Comparison of ENCODE assay signal across 15 cellular contexts in genomic region chr13:64057372-64058020, GRCh38.
A peak's percentile ranks its signal among the peaks of the same experiment; 100 is the strongest.
DNase-seq lines count a peak whose midpoint lies in the region; ATAC-seq, FAIRE-seq and TF ChIP-seq lines count a peak whose summit lies in the region.
"Had no signal": no experiment of that assay in that cellular context is flagged by ENCODE, and none has a peak within 500 bp of the region (broad histone marks: within the 10 kb centered on the region; RNA-seq: fewer than 3 reads in every experiment).

No MANE protein-coding gene starts in this region.

- TF ChIP-seq CTCF in GM12878 (IDR thresholded peaks at IDR 0.05 in 2 of 3, conservative IDR thresholded peaks at IDR 0.05 in 1 of 3; ENCODE audit: control insufficient read depth in 2 of 3, extremely low read depth in 1 of 3, insufficient read depth in 1 of 3, low read depth in 3 of 3, low read length in 3 of 3) (no peak), foreskin fibroblast (IDR thresholded peaks at IDR 0.05; ENCODE audit: low read depth, low read length) (no peak)

- no peaks in the 10 kb centered on the region for H3K27me3 ChIP-seq in BLaER1 treated with 17β-estradiol and CSF1 and Interleukin-3, amounts not matched to agents 10 nM and 100 nM
- no peaks in the 10 kb centered on the region for H3K27me3 ChIP-seq in GM12878 (replicated peaks in 1 of 2; ENCODE audit: control insufficient read depth in 2 of 2, insufficient read depth in 2 of 2, low read length in 1 of 2)

- H3K9ac ChIP-seq in BLaER1 treated with 17β-estradiol and CSF1 and Interleukin-3, amounts not matched to agents 10 nM and 100 nM = no peak overlapping the region
- no peak overlapping the region for H3K9ac ChIP-seq in GM12878 (ENCODE audit: control insufficient read depth, insufficient read depth, low read length)
- H3K9ac ChIP-seq: KMS-11 had no signal

- RAD21 ChIA-PET in GM12878 (lab: Charles Lee; ENCODE audit: unreplicated experiment) = interaction anchor here (1.1 to 1.5 kb wide), 2 partner anchors 12 to 13 kb away, joined by 3 read pairs; no protein-coding TSS in a partner anchor

- H3K4me3 ChIP-seq in BLaER1 treated with 17β-estradiol and CSF1 and Interleukin-3, amounts not matched to agents 10 nM and 100 nM = no peak overlapping the region; a peak in 1 of 20 replicates
- H3K4me3 ChIP-seq in GM12878 (no peak overlapping the region), foreskin fibroblast (ENCODE audit: low read depth in 1 of 2, low read length in 2 of 2) (no peak overlapping the region)

- TF ChIP-seq POLR2A in GM12878 (IDR thresholded peaks at IDR 0.05; ENCODE audit: low read depth, low read length) (no peak), erythroblast (IDR thresholded peaks at IDR 0.05; ENCODE audit: low read length) (no peak)

- SMC1A ChIA-PET in GM12878 (lab: Charles Lee; ENCODE audit: uncharacterized antibody, unreplicated experiment) = interaction anchor here (1.0 to 2.7 kb wide), 3 partner anchors 9 to 13 kb away, joined by 3 to 11 read pairs (median 4); no protein-coding TSS in a partner anchor

- H3K36me3 ChIP-seq in BLaER1 treated with 17β-estradiol and CSF1 and Interleukin-3, amounts not matched to agents 10 nM and 100 nM = no peaks in the 10 kb centered on the region
- no peaks in the 10 kb centered on the region for H3K36me3 ChIP-seq in GM12878 (ENCODE audit: control insufficient read depth in 2 of 2, insufficient read depth in 2 of 2, low read length in 1 of 2)

- H3K79me2 ChIP-seq in GM12878 (ENCODE audit: control insufficient read depth, insufficient read depth, low read length) = no peaks in the 10 kb centered on the region

- DNase-seq in HuH-7.5 (ENCODE audit: low spot score) (peak; percentile 9), OCI-M1 (lab: John Stamatoyannopoulos, UW) (peak; percentile 54), GM12878 (ENCODE audit: low read depth, low spot score) (no peak), erythroblast (lab: John Stamatoyannopoulos, UW) (no peak), NCI-H774 (lab: John Stamatoyannopoulos, UW) (no peak), foreskin fibroblast (no peak), medulla oblongata (ENCODE audit: extremely low spot score) (no peak)
- DNase-seq: CD4-positive, alpha-beta memory T cell; DMS79 treated with DMSO at 0.1 percent for 48 hours; GF-D8; H9 had no signal

- H3K9me3 ChIP-seq in BLaER1 treated with 17β-estradiol and CSF1 and Interleukin-3, amounts not matched to agents 10 nM and 100 nM (replicated peaks in 1 of 11) = peaks cover 0 to 13% (median 9%) of the 10 kb centered on the region in 11 experiments; a peak in 9 of 22 replicates
- no peaks in the 10 kb centered on the region for H3K9me3 ChIP-seq in GM12878 (replicated peaks; ENCODE audit: control insufficient read depth, insufficient read depth, low read length)

- CTCF ChIA-PET in GM12878 (lab: Yijun Ruan, JAX) = interaction anchor here (1.1 to 1.8 kb wide), 3 partner anchors 14 to 33 kb away, joined by 3 read pairs; no protein-coding TSS in a partner anchor

- WGBS in GM12878 (ENCODE audit: insufficient coverage, insufficient replicate concordance, low lambda C conversion rate, missing lambda C conversion rate) = 0% methylated on average over 2 of the region's 2 CpGs

- H3K4me2 ChIP-seq in BLaER1 treated with 17β-estradiol and CSF1 and Interleukin-3, amounts not matched to agents 10 nM and 100 nM = peak overlapping the region in 10 of 11 experiments; percentile 16 to 81 (median 60); a peak in 17 of 22 replicates
- no peak overlapping the region for H3K4me2 ChIP-seq in GM12878 (ENCODE audit: control insufficient read depth, insufficient read depth)
- H3K4me2 ChIP-seq: KMS-11 had no signal

- H2AFZ ChIP-seq in GM12878 (ENCODE audit: control insufficient read depth, low read depth, low read length) = no peak overlapping the region

- no peaks in the 10 kb centered on the region for H4K20me1 ChIP-seq in BLaER1 treated with 17β-estradiol and CSF1 and Interleukin-3, amounts not matched to agents 10 nM and 100 nM
- no peaks in the 10 kb centered on the region for H4K20me1 ChIP-seq in GM12878 (ENCODE audit: control insufficient read depth, insufficient read depth)

- H3K27ac ChIP-seq in BLaER1 treated with 17β-estradiol and CSF1 and Interleukin-3, amounts not matched to agents 10 nM and 100 nM = no peak overlapping the region
- H3K27ac ChIP-seq in GM12878 (ENCODE audit: control insufficient read depth, insufficient read depth) = no peak overlapping the region
- H3K27ac ChIP-seq: HL-60, KMS-11 had no signal

- POLR2A ChIA-PET in GM12878 (lab: Charles Lee) = no interaction called here

- TF ChIP-seq EP300 in GM12878 (IDR thresholded peaks at IDR 0.05; ENCODE audit: borderline replicate concordance in 1 of 2, control insufficient read depth in 1 of 2, low read depth in 2 of 2, low read length in 2 of 2) = 0 out of 4 replicates have a peak, but pooled peaks of 1 of the 2 experiments have one; percentile 8

- H3K4me1 ChIP-seq in BLaER1 treated with 17β-estradiol and CSF1 and Interleukin-3, amounts not matched to agents 10 nM and 100 nM = peaks cover 4 to 61% (median 46%) of the 10 kb centered on the region in 10 experiments; a peak in 17 of 20 replicates
- H3K4me1 ChIP-seq in GM12878 (ENCODE audit: control insufficient read depth, insufficient read depth, low read length) = no peaks in the 10 kb centered on the region

- in situ Hi-C loops in GM12878 (cut with MboI) = no loop called here

- peak; percentile 74 for ATAC-seq in GM12878

- BruUV-seq in GM12878 (replicated peaks; lab: Mats Ljungman, UMichigan) = no TSS peak

- no peak for TF ChIP-seq RAD21 in GM12878 (IDR thresholded peaks at IDR 0.05; ENCODE audit: insufficient read depth, low read depth, low read length)

- intact Hi-C loops in GM12878 (cut with micrococcal nuclease; ENCODE audit: unreplicated experiment) = no loop called here

- no peak for FAIRE-seq in GM12878 (lab: Jason Lieb, UNC)
- FAIRE-seq: H1 had no signal

TF ChIP-seq in GM12878, 131 proteins besides CTCF, POLR2A, EP300 and RAD21:
- TF ChIP-seq SREBF2 (IDR thresholded peaks at IDR 0.05; ENCODE audit: low read length) (no peak), IKZF1 (conservative IDR thresholded peaks at IDR 0.05) (0 out of 2 replicates have a peak, but pooled peaks have one; percentile 9), MEF2B (IDR thresholded peaks at IDR 0.05; ENCODE audit: partially characterized antibody, poor library complexity, severe bottlenecking) (peak; percentile 39)
TF ChIP-seq in GM12878: peak in this region for 2.

Comparison
In these comparisons a context has a peak if more than half of its experiments do, and no peak if none do; other contexts are left out.
1. DNase-seq: peak in HuH-7.5 (single experiment) and OCI-M1 (single experiment); none in GM12878 (single experiment), erythroblast (0 of 2), NCI-H774 (single experiment), foreskin fibroblast (0 of 2) and medulla oblongata (single experiment).